In the genomic region with DNA sequence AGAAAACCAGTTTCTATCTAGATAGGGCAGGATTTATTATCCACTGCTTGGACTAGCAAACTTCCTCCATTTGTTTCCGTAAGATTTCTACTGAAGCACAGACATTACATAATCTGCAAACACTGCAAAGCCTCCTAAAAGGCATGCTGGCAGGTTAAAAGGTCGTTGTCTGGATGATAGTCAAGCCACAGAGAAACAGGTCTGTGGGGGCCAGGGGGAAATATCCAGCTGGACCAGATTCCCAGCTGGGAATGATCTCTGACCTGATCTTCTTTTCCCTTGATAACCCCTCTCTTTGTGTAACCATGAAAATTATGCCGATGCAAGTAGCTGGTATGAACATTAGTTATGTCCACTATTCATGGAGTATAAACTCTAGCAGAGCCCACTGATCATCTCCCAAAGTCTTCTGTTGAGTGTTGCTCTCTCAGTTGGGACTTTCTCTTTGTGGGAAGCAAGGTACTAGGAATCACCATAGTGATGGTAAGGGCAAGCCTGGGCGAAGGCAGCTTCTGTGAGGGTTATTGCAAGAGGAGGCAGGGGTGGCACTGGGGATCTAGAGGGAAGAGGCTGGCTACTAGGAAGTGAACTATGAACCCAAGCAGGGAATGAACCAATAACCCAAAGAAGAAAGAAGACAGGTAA, we compare ENCODE assay signal across 14 cellular contexts.
DNase-seq lines count a peak whose midpoint lies in the region; ATAC-seq and TF ChIP-seq lines count a peak whose summit lies in the region.
"Had no signal": no experiment of that assay in that cellular context is flagged by ENCODE, and none has a peak within 500 bp of the region (broad histone marks: within the 10 kb centered on the region; RNA-seq: fewer than 3 reads in every experiment).

No MANE protein-coding gene starts in this region.

- intact Hi-C loops in left ventricle myocardium superior (cut with micrococcal nuclease) (no loop called here), upper lobe of right lung (cut with DNase I) (no loop called here)

- TF ChIP-seq CTCF in cardiac muscle cell (IDR thresholded peaks at IDR 0.05; ENCODE audit: low read depth, low read length) (no peak), brain (conservative IDR thresholded peaks at IDR 0.05) (no peak), upper lobe of right lung (IDR thresholded peaks at IDR 0.05) (no peak)

- H3K4me1 Mint-ChIP-seq in brain = peaks cover 10% of the 10 kb centered on the region

- no peak overlapping the region for H3K4me3 ChIP-seq in cardiac muscle cell
- H3K4me3 ChIP-seq in upper lobe of right lung = no peak overlapping the region

- DNase-seq in cardiac muscle cell (ENCODE audit: low read depth in 1 of 2, low spot score in 1 of 2) (peak; percentile 22 to 31), left ventricle myocardium superior (no peak), left kidney (ENCODE audit: low read depth, low spot score) (peak; percentile 41), upper lobe of right lung (no peak), NCI-H2107 (lab: John Stamatoyannopoulos, UW) (no peak)
- DNase-seq in stimulated activated CD4-positive, alpha-beta T cell treated with anti-CD3 and anti-CD28 coated beads, Interleukin-4, amount 100 ng/mL, for 4 hours = no peak
- DNase-seq in stimulated activated CD4-positive, alpha-beta T cell treated with anti-CD3 and anti-CD28 coated beads, Interleukin-2, amount 100 ng/mL, for 24 hours = no peak
- DNase-seq: effector CD4-positive, alpha-beta T cell; GDM1; NCI-H510A treated with DMSO at 0.1 percent for 48 hours; stimulated activated CD4-positive, alpha-beta T cell treated with anti-CD3 and anti-CD28 coated beads, Interleukin-12 subunit alpha, Interleukin-12 subunit beta, amount 100 ng/mL, for 4 hours; stimulated activated naive CD4-positive, alpha-beta T cell had no signal

- no peaks in the 10 kb centered on the region for H3K27me3 ChIP-seq in cardiac muscle cell
- H3K27me3 ChIP-seq in upper lobe of right lung = no peaks in the 10 kb centered on the region

- H3K27ac Mint-ChIP-seq in brain = peak overlapping the region in 4 of 5 experiments; percentile 13 to 79 (median 42)
- H3K27ac Mint-ChIP-seq: T-helper 1 cell treated with Interleukin-12 subunit alpha and Interleukin-12 subunit beta and Interleukin-4 antibody, amounts not matched to agents 30 μg/mL and 1 μg/mL, for 36 hours had no signal

- H3K27me3 Mint-ChIP-seq in brain = no peaks in the 10 kb centered on the region

- no peak for ATAC-seq in left ventricle myocardium superior
- ATAC-seq in upper lobe of right lung = peak; percentile 74

- peak overlapping the region; percentile 70 for H3K27ac ChIP-seq in cardiac muscle cell
- H3K27ac ChIP-seq in upper lobe of right lung = peak overlapping the region; percentile 8

- H3K4me3 Mint-ChIP-seq in brain = no peak overlapping the region
- H3K4me3 Mint-ChIP-seq: T-helper 1 cell treated with Interleukin-12 subunit alpha and Interleukin-12 subunit beta and Interleukin-4 antibody, amounts not matched to agents 30 μg/mL and 1 μg/mL, for 36 hours had no signal

- H3K4me1 ChIP-seq in cardiac muscle cell (ENCODE audit: low read depth) (peaks cover 10% of the 10 kb centered on the region), upper lobe of right lung (peaks cover 13% of the 10 kb centered on the region)

- no peaks in the 10 kb centered on the region for H3K9me3 ChIP-seq in cardiac muscle cell (ENCODE audit: low read depth)
- no peaks in the 10 kb centered on the region for H3K9me3 ChIP-seq in upper lobe of right lung

- no peaks in the 10 kb centered on the region for H3K9me3 Mint-ChIP-seq in brain
- H3K9me3 Mint-ChIP-seq: T-helper 1 cell treated with Interleukin-12 subunit alpha and Interleukin-12 subunit beta and Interleukin-4 antibody, amounts not matched to agents 30 μg/mL and 1 μg/mL, for 36 hours had no signal

- H3K36me3 ChIP-seq in cardiac muscle cell (no peaks in the 10 kb centered on the region), upper lobe of right lung (no peaks in the 10 kb centered on the region)

- H3K36me3 Mint-ChIP-seq in brain = peaks cover 47% of the 10 kb centered on the region

Comparison
In these comparisons a context has a peak if more than half of its experiments do, and no peak if none do; other contexts are left out.
1. DNase-seq: peak in cardiac muscle cell (2 of 2) and left kidney (single experiment); none in left ventricle myocardium superior (single experiment), upper lobe of right lung (single experiment), stimulated activated CD4-positive, alpha-beta T cell treated with anti-CD3 and anti-CD28 coated beads, Interleukin-4, amount 100 ng/mL, for 4 hours (0 of 2), stimulated activated CD4-positive, alpha-beta T cell treated with anti-CD3 and anti-CD28 coated beads, Interleukin-2, amount 100 ng/mL, for 24 hours (0 of 2) and NCI-H2107 (single experiment).